Comparison of ENCODE assay signal across 17 cellular contexts in the genomic region with DNA sequence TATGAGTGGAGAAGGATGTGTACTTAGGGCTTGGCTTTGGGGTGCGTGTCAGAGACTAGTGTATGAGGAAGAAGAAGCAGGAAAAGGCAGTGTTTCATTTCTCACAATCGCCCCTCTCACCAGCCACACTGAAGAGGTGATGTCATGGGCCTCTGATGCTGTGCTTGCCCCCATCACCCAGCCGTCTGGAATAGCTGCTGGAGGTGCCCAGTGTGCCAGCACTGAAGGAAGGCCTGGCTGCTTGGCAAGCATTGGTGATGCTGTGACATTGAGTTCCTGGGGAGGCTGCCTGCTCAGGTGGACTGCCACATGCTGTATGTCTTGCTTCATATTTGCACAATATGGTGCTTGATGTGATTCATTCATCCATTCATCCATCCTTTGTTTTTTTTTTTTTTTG. TPM values are rescaled to one million over a fixed set of nuclear protein-coding genes. Genes with fewer than 3 reads are reported as not detected.
DNase-seq lines count a peak whose midpoint lies in the region; ATAC-seq and TF ChIP-seq lines count a peak whose summit lies in the region.
"Had no signal": no experiment of that assay in that cellular context is flagged by ENCODE, and none has a peak within 500 bp of the region (broad histone marks: within the 10 kb centered on the region; RNA-seq: fewer than 3 reads in every experiment).

No MANE protein-coding gene starts in this region.

- in situ Hi-C loops in IMR-90 (cut with MboI; ENCODE audit: low sequenced_read_pairs): no loop called here

- H2BK15ac ChIP-seq in IMR-90 (ENCODE audit: low read depth, low read length): no peak overlapping the region

- dilution Hi-C loops in IMR-90 (cut with HindIII; ENCODE audit: low sequenced_read_pairs, unreplicated experiment): no loop called here

- H3K36me3 ChIP-seq in right atrium auricular region (no peaks in the 10 kb centered on the region), IMR-90 (ENCODE audit: control insufficient read depth, insufficient read depth, low read length) (no peaks in the 10 kb centered on the region), MG63 (no peaks in the 10 kb centered on the region)

- no peak overlapping the region for H3K4me2 ChIP-seq in IMR-90 (ENCODE audit: low read depth, low read length)

- H3K36me3 Mint-ChIP-seq in stimulated activated memory B cell treated with anti-CD40 and anti-IgM and Interleukin-4, amounts not matched to agents 10 μg/mL and 1 μg/mL and 100 μg/mL, for 72 hours: peaks cover 13% of the 10 kb centered on the region

- peaks cover 1% of the 10 kb centered on the region for H3K4me1 Mint-ChIP-seq in stimulated activated memory B cell treated with anti-CD40 and anti-IgM and Interleukin-4, amounts not matched to agents 10 μg/mL and 1 μg/mL and 100 μg/mL, for 72 hours

- no peaks in the 10 kb centered on the region for H3K27me3 Mint-ChIP-seq in stimulated activated memory B cell treated with anti-CD40 and anti-IgM and Interleukin-4, amounts not matched to agents 10 μg/mL and 1 μg/mL and 100 μg/mL, for 72 hours

- peak overlapping the region; percentile 48 for H2AFZ ChIP-seq in IMR-90 (replicated peaks; ENCODE audit: low read length, poor library complexity)

- H3K4me3 ChIP-seq in right atrium auricular region (no peak overlapping the region), IMR-90 (ENCODE audit: insufficient read depth, low read depth, low read length) (no peak overlapping the region), MG63 (no peak overlapping the region)
- H3K4me3 ChIP-seq: K562 had no signal

- no peak overlapping the region for H2AK9ac ChIP-seq in IMR-90 (replicated peaks; ENCODE audit: low read depth, low read length, poor library complexity)

- no peak overlapping the region for H3K27ac ChIP-seq in right atrium auricular region
- no peak overlapping the region for H3K27ac ChIP-seq in IMR-90 (ENCODE audit: insufficient read depth, low read length)

- no peaks in the 10 kb centered on the region for H3K27me3 ChIP-seq in right atrium auricular region
- H3K27me3 ChIP-seq in IMR-90 (ENCODE audit: control insufficient read depth, insufficient read depth, low read length): no peaks in the 10 kb centered on the region
- no peaks in the 10 kb centered on the region for H3K27me3 ChIP-seq in MG63

- no peak overlapping the region for H3K23ac ChIP-seq in IMR-90 (ENCODE audit: low read depth, low read length)

- TF ChIP-seq CTCF in right atrium auricular region (IDR thresholded peaks at IDR 0.05) (no peak), IMR-90 (conservative IDR thresholded peaks at IDR 0.05; ENCODE audit: low read depth, low read length) (no peak)

- H2BK5ac ChIP-seq in IMR-90 (ENCODE audit: low read depth, low read length, poor library complexity, severe bottlenecking): no peak overlapping the region

- H4K20me1 ChIP-seq in IMR-90 (ENCODE audit: insufficient read depth, low read length): no peaks in the 10 kb centered on the region

- no peak overlapping the region for H3K18ac ChIP-seq in IMR-90 (ENCODE audit: low read depth, low read length)

- no TSS peak for BruUV-seq in IMR-90 (replicated peaks; lab: Mats Ljungman, UMichigan)

- H3K27ac Mint-ChIP-seq in stimulated activated memory B cell treated with anti-CD40 and anti-IgM and Interleukin-4, amounts not matched to agents 10 μg/mL and 1 μg/mL and 100 μg/mL, for 72 hours: no peak overlapping the region
- H3K27ac Mint-ChIP-seq: activated T-helper 1 cell treated with anti-CD3 and anti-CD28 coated beads, Interleukin-12 subunit alpha, Interleukin-12 subunit beta, Interleukin-2, Interleukin-4 antibody, amounts not matched to agents 30 ng/mL and 10 ng/mL and 1 ng/mL, durations not matched to agents 14 hours and 24 hours and 36 hours; T-helper 1 cell treated with Interleukin-12 subunit alpha and Interleukin-12 subunit beta and Interleukin-4 antibody, amounts not matched to agents 30 μg/mL and 1 μg/mL, for 36 hours had no signal

- intact Hi-C loops in Right ventricle myocardium inferior (cut with DNase I): no loop called here
- intact Hi-C loops in IMR-90 (cut with micrococcal nuclease): no loop called here

- H3K9me3 ChIP-seq in right atrium auricular region: no peaks in the 10 kb centered on the region
- no peaks in the 10 kb centered on the region for H3K9me3 ChIP-seq in IMR-90 (ENCODE audit: control insufficient read depth, insufficient read depth, low read length)
- no peaks in the 10 kb centered on the region for H3K9me3 ChIP-seq in MG63

- H3K79me1 ChIP-seq in IMR-90 (ENCODE audit: low read depth in 1 of 2, low read length in 2 of 2): no peaks in the 10 kb centered on the region

- no peak for TF ChIP-seq RAD21 in IMR-90 (IDR thresholded peaks at IDR 0.05; ENCODE audit: low read length)

- no peak overlapping the region for H2BK20ac ChIP-seq in IMR-90 (ENCODE audit: low read depth, low read length)

- H3K4me3 Mint-ChIP-seq in stimulated activated memory B cell treated with anti-CD40 and anti-IgM and Interleukin-4, amounts not matched to agents 10 μg/mL and 1 μg/mL and 100 μg/mL, for 72 hours: no peak overlapping the region
- H3K4me3 Mint-ChIP-seq: activated T-helper 1 cell treated with anti-CD3 and anti-CD28 coated beads, Interleukin-12 subunit alpha, Interleukin-12 subunit beta, Interleukin-2, Interleukin-4 antibody, amounts not matched to agents 30 ng/mL and 10 ng/mL and 1 ng/mL, durations not matched to agents 14 hours and 24 hours and 36 hours; T-helper 1 cell treated with Interleukin-12 subunit alpha and Interleukin-12 subunit beta and Interleukin-4 antibody, amounts not matched to agents 30 μg/mL and 1 μg/mL, for 36 hours had no signal

- peaks cover 3% of the 10 kb centered on the region for H3K9me3 Mint-ChIP-seq in stimulated activated memory B cell treated with anti-CD40 and anti-IgM and Interleukin-4, amounts not matched to agents 10 μg/mL and 1 μg/mL and 100 μg/mL, for 72 hours
- H3K9me3 Mint-ChIP-seq: activated T-helper 1 cell treated with anti-CD3 and anti-CD28 coated beads, Interleukin-12 subunit alpha, Interleukin-12 subunit beta, Interleukin-2, Interleukin-4 antibody, amounts not matched to agents 30 ng/mL and 10 ng/mL and 1 ng/mL, durations not matched to agents 14 hours and 24 hours and 36 hours; T-helper 1 cell treated with Interleukin-12 subunit alpha and Interleukin-12 subunit beta and Interleukin-4 antibody, amounts not matched to agents 30 μg/mL and 1 μg/mL, for 36 hours had no signal

- WGBS in IMR-90 (ENCODE audit: extremely low coverage in 2 of 2, insufficient read length in 1 of 2), 2 experiments: 80% methylated on average over 1 of the region's 3 CpGs; no CpG with 5 or more reads in 1 of the 2 experiments

- H4K5ac ChIP-seq in IMR-90 (ENCODE audit: low read depth, low read length): no peak overlapping the region

- DNase-seq in Right ventricle myocardium inferior (ENCODE audit: missing footprints) (no peak), right atrium auricular region (ENCODE audit: low spot score) (no peak), IMR-90 (no peak), cerebellar nuclear complex (lab: John Stamatoyannopoulos, UW) (peak; percentile 48 to 63), MG63 (no peak), NAMALWA (ENCODE audit: low spot score) (no peak), SIG-M5 (lab: John Stamatoyannopoulos, UW) (no peak)
- DNase-seq: activated CD4-positive, alpha-beta T cell treated with anti-CD3 and anti-CD28 coated beads for 48 hours; effector memory CD4-positive, alpha-beta T cell; foreskin melanocyte; stimulated activated CD4-positive, alpha-beta T cell treated with anti-CD3 and anti-CD28 coated beads, Interleukin-4, amount 100 ng/mL, for 1 hour; stimulated activated naive CD4-positive, alpha-beta T cell had no signal

- CTCF ChIA-PET in IMR-90 (lab: Yijun Ruan, JAX): interaction anchor here (0.7 kb wide), 1 partner anchor 351 kb away, joined by 3 read pairs; no protein-coding TSS in a partner anchor

- no peak overlapping the region for H2BK120ac ChIP-seq in IMR-90 (ENCODE audit: low read depth, low read length)

- H4K91ac ChIP-seq in IMR-90 (ENCODE audit: insufficient read depth, low read depth, low read length): no peak overlapping the region

- TF ChIP-seq POLR2A in IMR-90 (IDR thresholded peaks at IDR 0.05; ENCODE audit: low read depth, low read length): no peak

- POLR2A ChIA-PET in IMR-90 (lab: Charles Lee; ENCODE audit: unreplicated experiment): interaction anchor here (0.6 kb wide), 1 partner anchor 143 kb away, joined by 9 read pairs; no protein-coding TSS in a partner anchor

- no peak overlapping the region for H3K14ac ChIP-seq in IMR-90 (replicated peaks; ENCODE audit: low read depth, low read length)

- H3K4ac ChIP-seq in IMR-90 (ENCODE audit: low read depth, low read length): no peak overlapping the region

- H2AK5ac ChIP-seq in IMR-90 (ENCODE audit: low read depth, low read length): 0 out of 2 replicates have a peak overlapping the region, but pooled peaks have one; percentile 37

- no peaks in the 10 kb centered on the region for H3K9me1 ChIP-seq in IMR-90 (ENCODE audit: insufficient read depth, low read length)

- ATAC-seq in Right ventricle myocardium inferior (peak; percentile 41), IMR-90 (ENCODE audit: low read depth) (no peak)
- peak; percentile 63 for ATAC-seq in stimulated activated memory B cell treated with anti-CD40 and anti-IgM and Interleukin-4, amounts not matched to agents 10 μg/mL and 1 μg/mL and 100 μg/mL, for 72 hours
- ATAC-seq: K562, Panc1 had no signal

- peaks cover 0 to 16% of the 10 kb centered on the region in 2 donors for H3K4me1 ChIP-seq in right atrium auricular region
- 0 out of 2 replicates have a peak, but pooled peaks cover 2% of the 10 kb centered on the region for H3K4me1 ChIP-seq in IMR-90 (ENCODE audit: control insufficient read depth, insufficient read depth, low read length)

- H3K56ac ChIP-seq in IMR-90 (ENCODE audit: extremely low read depth, insufficient read depth, low read length): no peak overlapping the region

- H4K8ac ChIP-seq in IMR-90 (ENCODE audit: low read depth in 2 of 2, low read length in 2 of 2): no peak overlapping the region

- no peak overlapping the region for H3K9ac ChIP-seq in IMR-90 (ENCODE audit: low read depth, low read length)

TF ChIP-seq in IMR-90, 13 proteins besides CTCF, POLR2A, EP300 and RAD21 (continues in another document):
- TF ChIP-seq RFX5 (IDR thresholded peaks at IDR 0.05; ENCODE audit: low read depth, low read length): no peak
- TF ChIP-seq CHD1 (IDR thresholded peaks at IDR 0.05; ENCODE audit: low read depth, low read length): no peak

RNA-seq across cellular contexts. Expression of a gene that starts 56.2 kb away (rescaled TPM):
- total RNA-seq in Right ventricle myocardium inferior (40.3 TPM), right atrium auricular region (10 to 100 TPM; 56.1 to 94.8 TPM), IMR-90 (2012; rRNA removed) (12.2 and 14.0 TPM in 2 replicates)
- 10.9 and 11.1 TPM in 2 replicates for polyA plus RNA-seq in IMR-90 (2012; rRNA removed)
- 9.5 and 10.5 TPM in 2 replicates for polyA plus RNA-seq in IMR-90 (2012; cell fraction: cytosol; rRNA removed)
- polyA plus RNA-seq in IMR-90 (2012; cell fraction: nucleus; rRNA removed; ENCODE audit: low replicate concordance): 3.7 and 4.2 TPM in 2 replicates
- 27.9 and 51.9 TPM in 2 replicates for total RNA-seq in MG63 (2014; rRNA removed; shearing (Covaris generic); ENCODE audit: low replicate concordance)

Comparison
In these comparisons a context has a peak if more than half of its experiments do, and no peak if none do; other contexts are left out.
1. DNase-seq: peak in cerebellar nuclear complex (2 of 2); none in Right ventricle myocardium inferior (single experiment), right atrium auricular region (single experiment), IMR-90 (single experiment), MG63 (single experiment), NAMALWA (single experiment) and SIG-M5 (single experiment).